In the genomic region with DNA sequence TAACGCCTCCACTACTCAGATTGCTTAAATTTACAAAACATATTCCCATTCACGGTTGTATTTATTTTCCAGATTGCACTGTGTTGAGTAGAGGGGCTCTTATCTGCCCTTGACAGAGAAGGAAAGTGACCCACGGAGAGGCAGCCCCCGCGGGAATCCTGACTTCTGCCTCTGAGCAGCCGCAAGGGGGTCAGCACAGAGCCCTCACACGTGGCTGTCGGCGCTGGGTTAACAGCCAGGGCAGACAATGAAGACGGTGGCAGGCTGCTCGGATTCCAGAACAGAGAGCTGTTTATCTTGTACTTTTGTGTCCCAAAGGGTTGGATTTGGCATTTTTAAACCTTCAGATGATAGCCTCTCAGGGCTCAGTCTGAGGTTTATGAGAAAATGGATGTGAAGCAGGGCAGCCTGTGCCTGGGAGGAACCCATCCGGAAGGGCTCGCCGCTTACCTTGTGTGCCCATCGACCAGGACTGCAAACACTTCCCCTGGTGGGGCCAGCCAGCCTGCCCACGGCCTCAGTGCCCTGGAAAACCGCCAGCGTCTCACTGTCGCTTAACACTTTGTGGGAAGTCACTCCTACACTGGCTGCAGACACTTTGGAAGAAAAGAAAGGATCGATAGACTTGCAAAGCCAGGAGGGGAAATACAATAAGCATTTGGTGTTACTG, we compare ENCODE assay signal across 19 cellular contexts.
DNase-seq lines count a peak whose midpoint lies in the region; ATAC-seq and TF ChIP-seq lines count a peak whose summit lies in the region.
"Had no signal": no experiment of that assay in that cellular context is flagged by ENCODE, and none has a peak within 500 bp of the region (broad histone marks: within the 10 kb centered on the region; RNA-seq: fewer than 3 reads in every experiment).

No MANE protein-coding gene starts in this region.

- H3K4me1 ChIP-seq in GM23338 (ENCODE audit: insufficient read depth) (no peaks in the 10 kb centered on the region), Panc1 (ENCODE audit: control insufficient read depth, insufficient read depth, low read length) (no peaks in the 10 kb centered on the region; the same call in 1 of the 2 replicates), hepatocyte (ENCODE audit: insufficient read depth) (no peaks in the 10 kb centered on the region), SK-N-SH (ENCODE audit: control insufficient read depth in 1 of 2, insufficient read depth in 2 of 2, low read depth in 1 of 2, low read length in 1 of 2) (peaks cover 0 to 5% of the 10 kb centered on the region in 2 experiments; a peak in 1 of 4 replicates)
- H3K4me1 ChIP-seq: lower lobe of right lung had no signal

- H3K27ac Mint-ChIP-seq in GM23338 (no peak overlapping the region), progenitor cell of endocrine pancreas (peak overlapping the region; percentile 26)
- H3K27ac Mint-ChIP-seq: dendritic cell treated with granulocyte-macrophage colony-stimulating factor and Interleukin-4, amounts not matched to agents 40 ng/mL and 50 ng/mL, for 4 days had no signal

- no peak overlapping the region for H3K9ac ChIP-seq in SK-N-SH

- H3K4me2 ChIP-seq in GM23338 (no peak overlapping the region), hepatocyte (peak overlapping the region; percentile 53), SK-N-SH (no peak overlapping the region)

- H3K4me3 ChIP-seq in GM23338, result no peak overlapping the region
- H3K4me3 ChIP-seq in Panc1 (ENCODE audit: low read depth in 2 of 2, low read length in 2 of 2), result 0 out of 4 replicates have a peak overlapping the region, but pooled peaks of 1 of the 2 experiments have one; percentile 1
- H3K4me3 ChIP-seq in hepatocyte, result no peak overlapping the region
- H3K4me3 ChIP-seq in SK-N-SH (ENCODE audit: low read depth in 2 of 2, low read length in 1 of 2), result no peak overlapping the region
- H3K4me3 ChIP-seq: GM12878, lower lobe of right lung, thoracic aorta had no signal

- BruUV-seq in Panc1 (replicated peaks; lab: Mats Ljungman, UMichigan), result no TSS peak

- H3K27me3 Mint-ChIP-seq in GM23338 (ENCODE audit: insufficient read depth, low read depth, poor library complexity) (peaks cover 9% of the 10 kb centered on the region), progenitor cell of endocrine pancreas (peaks cover 14% of the 10 kb centered on the region)

- CTCF ChIA-PET in Panc1 (lab: Charles Lee) (no interaction called here), SK-N-SH (lab: Yijun Ruan, JAX) (interaction anchor here (0.6 to 1.2 kb wide), 4 partner anchors 14 to 74 kb away, joined by 3 read pairs; no protein-coding TSS in a partner anchor)

- ATAC-seq in GM23338 (peak; percentile 74), Panc1 (peak; percentile 72; the same call in 1 of the 2 replicates), GM19324 (IDR thresholded peaks at IDR 0.05; ENCODE audit: low FRiP score, unreplicated experiment) (no peak)
- ATAC-seq: GM12878; lower lobe of right lung; naive thymus-derived CD4-positive, alpha-beta T cell had no signal

- TF ChIP-seq RAD21 in SK-N-SH (IDR thresholded peaks at IDR 0.05; ENCODE audit: low read length), result no peak

- H3K4me3 Mint-ChIP-seq in GM23338, result no peak overlapping the region
- no peak overlapping the region for H3K4me3 Mint-ChIP-seq in progenitor cell of endocrine pancreas (ENCODE audit: low read depth)
- H3K4me3 Mint-ChIP-seq: dendritic cell treated with granulocyte-macrophage colony-stimulating factor and Interleukin-4, amounts not matched to agents 40 ng/mL and 50 ng/mL, for 4 days had no signal

- H2AFZ ChIP-seq in GM23338 (peak overlapping the region; percentile 85; the same call in 1 of the 2 replicates), hepatocyte (no peak overlapping the region), SK-N-SH (ENCODE audit: low read depth) (no peak overlapping the region)

- H3K9me2 ChIP-seq in GM23338 (ENCODE audit: insufficient read depth) (peaks cover 6% of the 10 kb centered on the region; the same call in 1 of the 2 replicates), hepatocyte (replicated peaks; ENCODE audit: insufficient read depth) (no peaks in the 10 kb centered on the region), SK-N-SH (no peaks in the 10 kb centered on the region)

- H3K4me1 Mint-ChIP-seq in GM23338 (peaks cover 7% of the 10 kb centered on the region), progenitor cell of endocrine pancreas (ENCODE audit: low read depth) (peaks cover 4% of the 10 kb centered on the region)

- H3K9me3 ChIP-seq in Panc1 (ENCODE audit: control insufficient read depth, insufficient read depth, low read depth, low read length), result no peaks in the 10 kb centered on the region
- H3K9me3 ChIP-seq in hepatocyte (ENCODE audit: low read depth), result no peaks in the 10 kb centered on the region
- H3K9me3 ChIP-seq in SK-N-SH, result no peaks in the 10 kb centered on the region
- H3K9me3 ChIP-seq: lower lobe of right lung, thoracic aorta had no signal

- H3K9me3 Mint-ChIP-seq in GM23338 (peaks cover 29% of the 10 kb centered on the region), progenitor cell of endocrine pancreas (ENCODE audit: low read depth) (peaks cover 7% of the 10 kb centered on the region)

- no peak for DNase-seq in GM23338 (ENCODE audit: low spot score)
- no peak for DNase-seq in Panc1 (ENCODE audit: low read depth, low spot score)
- DNase-seq in hepatocyte (ENCODE audit: low spot score), result no peak
- DNase-seq in progenitor cell of endocrine pancreas (ENCODE audit: low spot score, unreplicated experiment), result no peak
- no peak for DNase-seq in SK-N-SH
- no peak for DNase-seq in stimulated activated CD4-positive, alpha-beta T cell treated with anti-CD3 and anti-CD28 coated beads, Interleukin-1b, Interleukin-23, amount 100 ng/mL, for 48 hours
- DNase-seq in SKM-1 treated with dmso at 0.1 percent for 144 hours (lab: John Stamatoyannopoulos, UW; ENCODE audit: unreplicated experiment), result no peak
- DNase-seq: activated CD4-positive, alpha-beta T cell treated with anti-CD3 and anti-CD28 coated beads for 4 hours; activated CD8-positive, alpha-beta memory T cell treated with anti-CD3 and anti-CD28 coated beads, Interleukin-2, amount 50 U/mL, for 48 hours; AML-193; lower lobe of right lung; naive thymus-derived CD4-positive, alpha-beta T cell; NCI-H446 treated with DMSO at 0.1 percent for 48 hours; stimulated activated CD4-positive, alpha-beta T cell treated with anti-CD3 and anti-CD28 coated beads, Interleukin-4, amount 100 ng/mL, for 4 hours; stimulated activated CD8-positive, alpha-beta memory T cell treated with anti-CD3 and anti-CD28 coated beads, Interleukin-4, amount 100 ng/mL, for 48 hours had no signal

- POLR2A ChIA-PET in Panc1 (lab: Charles Lee) (no interaction called here), SK-N-SH (lab: Yijun Ruan, JAX) (no interaction called here)

- TF ChIP-seq CTCF in GM23338 (conservative IDR thresholded peaks at IDR 0.05; ENCODE audit: low read depth in 2 of 2) (no peak), Panc1 (IDR thresholded peaks at IDR 0.05) (no peak), hepatocyte (IDR thresholded peaks at IDR 0.05; ENCODE audit: poor library complexity) (no peak), progenitor cell of endocrine pancreas (IDR thresholded peaks at IDR 0.05; ENCODE audit: unreplicated experiment) (no peak), SK-N-SH (IDR thresholded peaks at IDR 0.05) (no peak)

- WGBS in hepatocyte (ENCODE audit: low lambda C conversion rate, missing lambda C conversion rate), result 46% methylated on average over 20 of the region's 20 CpGs
- WGBS in SK-N-SH (ENCODE audit: low lambda C conversion rate), result 42% methylated on average over 16 of the region's 20 CpGs

- H3K79me2 ChIP-seq in GM23338 (replicated peaks; ENCODE audit: insufficient read depth) (no peaks in the 10 kb centered on the region), hepatocyte (no peaks in the 10 kb centered on the region), SK-N-SH (ENCODE audit: insufficient read depth) (no peaks in the 10 kb centered on the region)

- H4K20me1 ChIP-seq in GM23338 (replicated peaks; ENCODE audit: insufficient read depth) (no peaks in the 10 kb centered on the region), hepatocyte (ENCODE audit: insufficient read depth, poor library complexity, severe bottlenecking) (no peaks in the 10 kb centered on the region), SK-N-SH (ENCODE audit: insufficient read depth) (no peaks in the 10 kb centered on the region)

- in situ Hi-C loops in Panc1 (cut with HindIII; ENCODE audit: low pct_unique_long_range_greater_than_20kb, low sequenced_read_pairs), result no loop called here

- H3F3A ChIP-seq in GM23338 (replicated peaks; ENCODE audit: low read depth) (no peaks in the 10 kb centered on the region), SK-N-SH (replicated peaks; ENCODE audit: insufficient read depth) (no peaks in the 10 kb centered on the region)

- H3K36me3 Mint-ChIP-seq in GM23338 (ENCODE audit: low read depth), result peaks cover 16% of the 10 kb centered on the region; the same call in 2 of the 3 replicates
- no peaks in the 10 kb centered on the region for H3K36me3 Mint-ChIP-seq in progenitor cell of endocrine pancreas (ENCODE audit: insufficient read depth)

- no peaks in the 10 kb centered on the region for H3K27me3 ChIP-seq in GM23338 (ENCODE audit: insufficient read depth)
- H3K27me3 ChIP-seq in Panc1 (ENCODE audit: control insufficient read depth, insufficient read depth, low read length), result 0 out of 2 replicates have a peak, but pooled peaks cover 2% of the 10 kb centered on the region
- no peaks in the 10 kb centered on the region for H3K27me3 ChIP-seq in hepatocyte
- no peaks in the 10 kb centered on the region for H3K27me3 ChIP-seq in SK-N-SH (ENCODE audit: insufficient read depth)

- no peaks in the 10 kb centered on the region for H3K36me3 ChIP-seq in GM23338 (ENCODE audit: insufficient read depth)
- no peaks in the 10 kb centered on the region for H3K36me3 ChIP-seq in Panc1 (ENCODE audit: control insufficient read depth, insufficient read depth, low read length)
- no peaks in the 10 kb centered on the region for H3K36me3 ChIP-seq in hepatocyte (replicated peaks; ENCODE audit: insufficient read depth, low read depth)
- H3K36me3 ChIP-seq in SK-N-SH (replicated peaks in 1 of 2; ENCODE audit: control insufficient read depth in 1 of 2, insufficient read depth in 2 of 2, low read length in 1 of 2), result no peaks in the 10 kb centered on the region
- H3K36me3 ChIP-seq: lower lobe of right lung, thoracic aorta had no signal

- no peak overlapping the region for H3K27ac ChIP-seq in GM23338 (ENCODE audit: low read depth)
- H3K27ac ChIP-seq in Panc1 (ENCODE audit: low read length), result no peak overlapping the region
- no peak overlapping the region for H3K27ac ChIP-seq in hepatocyte
- no peak overlapping the region for H3K27ac ChIP-seq in SK-N-SH (ENCODE audit: low read depth in 2 of 2, low read length in 1 of 2)
- H3K27ac ChIP-seq: lower lobe of right lung, thoracic aorta had no signal

- intact Hi-C loops in Panc1 (cut with micrococcal nuclease; ENCODE audit: unreplicated experiment), result no loop called here

- TF ChIP-seq EP300 in SK-N-SH (IDR thresholded peaks at IDR 0.05; ENCODE audit: borderline replicate concordance in 1 of 2, low read depth in 1 of 2, low read length in 1 of 2), result no peak

TF ChIP-seq in SK-N-SH, 30 proteins besides CTCF, POLR2A, EP300 and RAD21 (continues in another document):
- TF ChIP-seq EZH2phosphoT487 (IDR thresholded peaks at IDR 0.05; ENCODE audit: borderline replicate concordance, low read depth) (no peak), TAF1 (IDR thresholded peaks at IDR 0.05; ENCODE audit: borderline replicate concordance, low read depth, low read length) (no peak), MEF2A (IDR thresholded peaks at IDR 0.05; ENCODE audit: borderline replicate concordance, low read depth) (no peak), YY1 (IDR thresholded peaks at IDR 0.05; ENCODE audit: low read depth) (no peak)
